In genomic region chr3:121545564-121546455, GRCh38 we compare ENCODE assay signal across 1 cellular context.
TF ChIP-seq lines count a peak whose summit lies in the region.

Gene POLQ, minus strand, starts transcription at chr3:121545988. Its CDS starts 111 bp downstream, at chr3:121545877.

TF ChIP-seq in HepG2, 621 proteins besides CTCF, POLR2A, EP300 and RAD21 (continued from another document and continues in another):
- TF ChIP-seq KIAA2018 (CRISPR knock-in tag; IDR thresholded peaks at IDR 0.05; ENCODE audit: borderline replicate concordance) (no peak), ZNF616 (CRISPR knock-in tag; IDR thresholded peaks at IDR 0.05; ENCODE audit: low read depth) (no peak), PHF8 (CRISPR knock-in tag; IDR thresholded peaks at IDR 0.05) (peak; percentile 87), POLR2AphosphoS5 (IDR thresholded peaks at IDR 0.05; ENCODE audit: low read depth, low read length) (peak; percentile 79), ARNT2 (CRISPR knock-in tag; IDR thresholded peaks at IDR 0.05; ENCODE audit: low read depth) (peak; percentile 77; the same call in 1 of the 2 replicates), AHR (CRISPR knock-in tag; IDR thresholded peaks at IDR 0.05) (0 out of 2 replicates have a peak, but pooled peaks have one; percentile 32), FOSL2 (CRISPR knock-in tag; IDR thresholded peaks at IDR 0.05) (peak; percentile 25; the same call in 1 of the 2 replicates), HOXA3 (CRISPR knock-in tag; IDR thresholded peaks at IDR 0.05) (peak; percentile 59), SP4 (CRISPR knock-in tag; IDR thresholded peaks at IDR 0.05) (peak; percentile 61; the same call in 1 of the 2 replicates), NFKBIZ (CRISPR knock-in tag; IDR thresholded peaks at IDR 0.05) (peak; percentile 70; the same call in 1 of the 2 replicates), SMYD3 (CRISPR knock-in tag; IDR thresholded peaks at IDR 0.05) (0 out of 2 replicates have a peak, but pooled peaks have one; percentile 27), ZNF232 (CRISPR knock-in tag; IDR thresholded peaks at IDR 0.05; ENCODE audit: borderline replicate concordance) (0 out of 2 replicates have a peak, but pooled peaks have one; percentile 45), KDM2A (CRISPR knock-in tag; IDR thresholded peaks at IDR 0.05; ENCODE audit: borderline replicate concordance, low read depth) (peak; percentile 86), ZNF335 (CRISPR knock-in tag; IDR thresholded peaks at IDR 0.05) (0 out of 2 replicates have a peak, but pooled peaks have one; percentile 31), FOSL1 (CRISPR knock-in tag; IDR thresholded peaks at IDR 0.05; ENCODE audit: borderline replicate concordance) (0 out of 2 replicates have a peak, but pooled peaks have one; percentile 22), CEBPG (CRISPR knock-in tag; IDR thresholded peaks at IDR 0.05) (peak; percentile 48), CEBPB (IDR thresholded peaks at IDR 0.05; ENCODE audit: borderline replicate concordance, low read depth, low read length) (no peak), KMT2B (CRISPR knock-in tag; IDR thresholded peaks at IDR 0.05) (peak; percentile 90), NFYC (CRISPR knock-in tag; IDR thresholded peaks at IDR 0.05) (peak; percentile 38; the same call in 1 of the 2 replicates), TFDP1 (CRISPR knock-in tag; IDR thresholded peaks at IDR 0.05; ENCODE audit: borderline replicate concordance) (peak; percentile 98), PTBP1 (IDR thresholded peaks at IDR 0.05; ENCODE audit: low read depth, low read length, poor library complexity, severe bottlenecking) (no peak), ZFP91 (CRISPR knock-in tag; IDR thresholded peaks at IDR 0.05; ENCODE audit: borderline replicate concordance) (peak; percentile 74; the same call in 1 of the 2 replicates), YY1 (IDR thresholded peaks at IDR 0.05; ENCODE audit: insufficient read depth, insufficient replicate concordance, low read depth, low read length) (peak; percentile 62), TP53 (CRISPR knock-in tag; conservative IDR thresholded peaks at IDR 0.05) (peak; percentile 83; the same call in 1 of the 2 replicates), ZNF460 (CRISPR knock-in tag; IDR thresholded peaks at IDR 0.05; ENCODE audit: borderline replicate concordance) (no peak), HDAC6 (IDR thresholded peaks at IDR 0.05; ENCODE audit: low read depth, low read length) (no peak), LBX2 (CRISPR knock-in tag; IDR thresholded peaks at IDR 0.05; ENCODE audit: borderline replicate concordance) (0 out of 2 replicates have a peak, but pooled peaks have one; percentile 67), THAP11 (CRISPR knock-in tag; IDR thresholded peaks at IDR 0.05) (peak; percentile 92), NR2C2 (CRISPR knock-in tag; IDR thresholded peaks at IDR 0.05; ENCODE audit: borderline replicate concordance) (peak; percentile 57; the same call in 1 of the 2 replicates), NFKB2 (CRISPR knock-in tag; IDR thresholded peaks at IDR 0.05; ENCODE audit: borderline replicate concordance) (peak; percentile 92; the same call in 1 of the 2 replicates), KDM5A (IDR thresholded peaks at IDR 0.05; ENCODE audit: borderline replicate concordance, low read length) (peak; percentile 96; the same call in 1 of the 2 replicates), ZNF136 (CRISPR knock-in tag; IDR thresholded peaks at IDR 0.05; ENCODE audit: low read depth) (0 out of 2 replicates have a peak, but pooled peaks have one; percentile 32), E2F5 (CRISPR knock-in tag; conservative IDR thresholded peaks at IDR 0.05) (peak; percentile 89), ZNF503 (CRISPR knock-in tag; IDR thresholded peaks at IDR 0.05) (peak; percentile 79), ATRX (CRISPR knock-in tag; IDR thresholded peaks at IDR 0.05; ENCODE audit: borderline replicate concordance) (no peak), ZNF784 (CRISPR knock-in tag; IDR thresholded peaks at IDR 0.05; ENCODE audit: borderline replicate concordance) (peak; percentile 57; the same call in 1 of the 2 replicates), MXD1 (CRISPR knock-in tag; IDR thresholded peaks at IDR 0.05) (no peak), BORCS8-MEF2B (CRISPR knock-in tag; IDR thresholded peaks at IDR 0.05) (peak; percentile 84), ZBTB39 (CRISPR knock-in tag; IDR thresholded peaks at IDR 0.05) (peak; percentile 72), E2F2 (CRISPR knock-in tag; IDR thresholded peaks at IDR 0.05; ENCODE audit: borderline replicate concordance) (peak; percentile 31; the same call in 1 of the 2 replicates), ASH2L (IDR thresholded peaks at IDR 0.05; ENCODE audit: insufficient read length, low read depth, low read length) (peak; percentile 60), ZNF331 (CRISPR knock-in tag; IDR thresholded peaks at IDR 0.05) (0 out of 2 replicates have a peak, but pooled peaks have one; percentile 37)
